ENCODE assay signal across 9 cellular contexts in genomic region chr19:51398096-51398704, GRCh38. TPM values are rescaled to one million over a fixed set of nuclear protein-coding genes. Genes with fewer than 3 reads are reported as not detected.
DNase-seq lines count a peak whose midpoint lies in the region; ATAC-seq and TF ChIP-seq lines count a peak whose summit lies in the region.
"Had no signal": no experiment of that assay in that cellular context is flagged by ENCODE, and none has a peak within 500 bp of the region (broad histone marks: within the 10 kb centered on the region; RNA-seq: fewer than 3 reads in every experiment).

No MANE protein-coding gene starts in this region.

- POLR2A ChIA-PET in PC-3 (lab: Charles Lee; ENCODE audit: unreplicated experiment) = no interaction called here

- H3K27ac ChIP-seq in heart right ventricle (no peak overlapping the region), PC-3 (ENCODE audit: low read length) (no peak overlapping the region), transverse colon (no peak overlapping the region)

- no peaks in the 10 kb centered on the region for H3K79me2 ChIP-seq in PC-3 (ENCODE audit: low read length)

- in situ Hi-C loops in transverse colon (cut with MboI; ENCODE audit: low pct_ligation_motif_present in 1 of 4, low pct_unique_long_range_greater_than_20kb in 1 of 4, low sequenced_read_pairs in 3 of 4) = no loop called here

- BruUV-seq in PC-3 (replicated peaks; lab: Mats Ljungman, UMichigan) = no TSS peak

- TF ChIP-seq CTCF in heart right ventricle (IDR thresholded peaks at IDR 0.05) (peak in 7 of 9 donors; percentile 41 to 62 (median 47)), PC-3 (conservative IDR thresholded peaks at IDR 0.05; ENCODE audit: low read depth, low read length) (peak; percentile 81), fibroblast of mammary gland (conservative IDR thresholded peaks at IDR 0.05; ENCODE audit: control insufficient read depth, insufficient read depth, low read depth, low read length) (peak; percentile 58), transverse colon (IDR thresholded peaks at IDR 0.05) (peak; percentile 29 to 39 (median 39))

- TF ChIP-seq POLR2A in transverse colon (IDR thresholded peaks at IDR 0.05) = no peak

- H3K4me3 ChIP-seq in heart right ventricle (no peak overlapping the region), PC-3 (ENCODE audit: low read length) (no peak overlapping the region), fibroblast of mammary gland (ENCODE audit: control insufficient read depth, low read depth, low read length) (no peak overlapping the region), transverse colon (no peak overlapping the region)

- no peaks in the 10 kb centered on the region for H3F3A ChIP-seq in PC-3 (ENCODE audit: low read length, unreplicated experiment)

- no peak overlapping the region for H3K4me2 ChIP-seq in PC-3 (ENCODE audit: low read length)

- 47 to 50% methylated on average over 7 of the region's 7 CpGs for WGBS in heart right ventricle, 2 donors
- 39 to 47% methylated on average over 6 to 7 of the region's 7 CpGs for WGBS in transverse colon (ENCODE audit: low coverage in 1 of 2), 2 donors

- no peak overlapping the region for H2AFZ ChIP-seq in PC-3 (ENCODE audit: low read length)

- intact Hi-C loops in heart right ventricle (cut with DNase I) (loop anchor here in 1 of 10 donors (10.0 kb wide), 1 partner anchor 63 kb away; no protein-coding TSS in a partner anchor), Right ventricle myocardium superior (cut with DNase I) (loop anchor here (10.0 kb wide), 1 partner anchor 257 kb away; no protein-coding TSS in a partner anchor), PC-3 (cut with micrococcal nuclease) (loop anchor here (2.0 kb wide), 1 partner anchor 41 kb away; no protein-coding TSS in a partner anchor), transverse colon (cut with DNase I; ENCODE audit: low total_unique reads) (no loop called here)

- no peaks in the 10 kb centered on the region for H3K36me3 ChIP-seq in heart right ventricle
- H3K36me3 ChIP-seq in PC-3 (ENCODE audit: low read depth, low read length) = 0 out of 2 replicates have a peak, but pooled peaks cover 4% of the 10 kb centered on the region
- H3K36me3 ChIP-seq in transverse colon = no peaks in the 10 kb centered on the region

- DNase-seq in heart right ventricle = no peak
- no peak for DNase-seq in Right ventricle myocardium superior
- DNase-seq in PC-3 = peak; percentile 59
- DNase-seq in fibroblast of mammary gland (ENCODE audit: low read depth) = peak; percentile 45
- no peak for DNase-seq in transverse colon
- DNase-seq in HPDE6-E6E7 (ENCODE audit: extremely low spot score) = no peak

- no peaks in the 10 kb centered on the region for H4K20me1 ChIP-seq in PC-3 (ENCODE audit: low read length)

- H3K9me2 ChIP-seq in PC-3 (replicated peaks; ENCODE audit: low read length) = no peaks in the 10 kb centered on the region

- H3K27me3 ChIP-seq in heart right ventricle = no peaks in the 10 kb centered on the region
- H3K27me3 ChIP-seq in PC-3 (ENCODE audit: low read length) = no peaks in the 10 kb centered on the region
- H3K27me3 ChIP-seq in transverse colon = no peaks in the 10 kb centered on the region

- H3K4me1 ChIP-seq in heart right ventricle = peaks cover 3 to 27% (median 7%) of the 10 kb centered on the region in 9 donors
- peaks cover 18% of the 10 kb centered on the region for H3K4me1 ChIP-seq in PC-3 (ENCODE audit: insufficient read depth, low read length)
- H3K4me1 ChIP-seq in transverse colon = peaks cover 3 to 16% (median 10%) of the 10 kb centered on the region in 4 donors

- H3K9me3 ChIP-seq in heart right ventricle (peaks cover 0 to 19% (median 5%) of the 10 kb centered on the region in 11 donors), PC-3 (ENCODE audit: low read length) (peaks cover 6% of the 10 kb centered on the region; the same call in 1 of the 2 replicates), transverse colon (peaks cover 0 to 15% of the 10 kb centered on the region in 2 donors)

- TF ChIP-seq EP300 in transverse colon (IDR thresholded peaks at IDR 0.05; ENCODE audit: low read depth) = no peak

- no peak overlapping the region for H3K9ac ChIP-seq in PC-3 (ENCODE audit: low read length)

- no peak for ATAC-seq in heart right ventricle
- no peak for ATAC-seq in Right ventricle myocardium superior (ENCODE audit: poor library complexity)
- no peak for ATAC-seq in PC-3
- ATAC-seq in HG03469 (IDR thresholded peaks at IDR 0.05; ENCODE audit: unreplicated experiment) = no peak
- ATAC-seq in GM18498 (IDR thresholded peaks at IDR 0.05; ENCODE audit: unreplicated experiment) = no peak

- CTCF ChIA-PET in PC-3 (lab: Charles Lee) = interaction anchor here (0.6 kb wide), 1 partner anchor 25 kb away, joined by 3 read pairs; no protein-coding TSS in a partner anchor

RNA-seq across cellular contexts. Expression of gene C19orf84, which starts 7.8 kb away (rescaled TPM):
- total RNA-seq in heart right ventricle (not detected), Right ventricle myocardium superior (not detected), PC-3 (2014; rRNA removed) (not detected in 2 replicates), transverse colon (not detected)
- not detected for polyA plus RNA-seq in heart right ventricle

RNA-seq across cellular contexts. Expression of gene LIM2, which starts 10.4 kb away (rescaled TPM):
- not detected for total RNA-seq in heart right ventricle
- not detected for polyA plus RNA-seq in heart right ventricle
- total RNA-seq in Right ventricle myocardium superior = not detected
- total RNA-seq in PC-3 (2014; rRNA removed) = not detected in 2 replicates
- total RNA-seq in transverse colon = not detected
- polyA plus RNA-seq: adipose tissue had no signal

RNA-seq across cellular contexts. Expression of gene SIGLEC10, which starts 19.2 kb away (rescaled TPM):
- total RNA-seq in heart right ventricle (1 to 10 TPM in 3 of 10 donors, under 1 TPM in 7; 0.17 to 4.2 (median 0.82) TPM), Right ventricle myocardium superior (0.19 TPM), PC-3 (2014; rRNA removed) (not detected in 2 replicates), transverse colon (10 to 100 TPM in 1 of 4 donors, 1 to 10 TPM in 2, not detected in 1; 3.7 to 15.7 (median 4.9) TPM)
- 1 to 10 TPM in 1 of 2 donors, under 1 TPM in 1; 0.22 to 1.8 TPM for polyA plus RNA-seq in heart right ventricle

RNA-seq across cellular contexts. Expression of gene NKG7, which starts 25.7 kb away (rescaled TPM):
- 10 to 100 TPM in 1 of 10 donors, 1 to 10 TPM in 6, under 1 TPM in 3; 0.47 to 23.1 (median 2.2) TPM for total RNA-seq in heart right ventricle
- polyA plus RNA-seq in heart right ventricle = 1 to 10 TPM; 2.0 to 3.1 TPM
- 2.3 TPM for total RNA-seq in Right ventricle myocardium superior
- total RNA-seq in PC-3 (2014; rRNA removed) = not detected in 2 replicates
- total RNA-seq in transverse colon = 1 to 10 TPM in 2 of 4 donors, not detected in 2; 1.6 to 3.0 TPM

RNA-seq across cellular contexts. Expression of gene CLDND2, which starts 29.4 kb away (rescaled TPM):
- total RNA-seq in heart right ventricle = 1 to 10 TPM in 9 of 10 donors, not detected in 1; 1.4 to 2.2 (median 1.6) TPM
- polyA plus RNA-seq in heart right ventricle = 1 to 10 TPM in 1 of 2 donors, not detected in 1; 1.2 TPM
- 0.46 TPM for total RNA-seq in Right ventricle myocardium superior
- 0.95 TPM in 1 of 2 replicates, not detected in the other for total RNA-seq in PC-3 (2014; rRNA removed)
- total RNA-seq in transverse colon = not detected

Comparison
In these comparisons a context has a peak if more than half of its experiments do, and no peak if none do; other contexts are left out.
1. DNase-seq: peak in PC-3 (single experiment) and fibroblast of mammary gland (single experiment); none in heart right ventricle (0 of 2), Right ventricle myocardium superior (single experiment), transverse colon (single experiment) and HPDE6-E6E7 (single experiment).
2. Peak in every context shown above with its lines, with median percentiles within 50 percentile points of each other: CTCF ChIP-seq.